8 cellular contexts compared by ENCODE assay signal in the genomic region with DNA sequence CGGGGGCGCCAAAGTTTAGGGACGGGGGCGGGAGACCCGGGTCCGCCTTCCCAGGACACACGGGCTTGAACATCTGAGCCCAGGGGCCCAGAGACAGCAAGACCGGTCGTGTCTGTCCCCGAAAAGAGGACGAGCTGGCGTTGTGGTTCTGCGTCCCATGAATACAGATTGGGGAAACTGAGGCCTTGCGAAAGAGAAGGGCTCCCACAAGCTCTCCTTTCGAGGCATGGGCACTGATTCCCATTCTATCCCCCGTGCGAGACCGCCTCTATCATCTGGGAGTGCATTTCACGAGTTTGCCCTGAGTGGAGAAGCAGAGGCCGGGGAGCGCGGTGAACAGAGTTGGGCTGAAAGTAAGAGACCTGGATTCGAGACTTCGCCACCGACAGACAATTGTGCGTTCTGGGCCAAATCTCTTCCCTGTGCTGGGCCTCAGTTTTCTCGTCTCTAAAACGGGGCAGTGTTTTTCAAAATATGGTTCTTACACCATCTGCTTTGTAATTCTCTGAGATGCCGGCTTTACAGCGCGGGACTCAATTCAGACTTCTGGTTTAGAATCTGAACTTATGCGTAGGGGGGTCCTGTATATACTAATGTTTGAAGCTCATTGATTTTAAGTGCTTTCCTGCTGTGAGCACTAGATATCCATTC. TPM values are rescaled to one million over a fixed set of nuclear protein-coding genes. Genes with fewer than 3 reads are reported as not detected.
A peak's percentile ranks its signal among the peaks of the same experiment; 100 is the strongest.
DNase-seq lines count a peak whose midpoint lies in the region; TF ChIP-seq lines count a peak whose summit lies in the region.

No MANE protein-coding gene starts in this region.

- no peaks in the 10 kb centered on the region for H3K9me3 ChIP-seq in Karpas-422 (ENCODE audit: low read length)

- H3K9ac ChIP-seq in Karpas-422 (ENCODE audit: low read length) = peak overlapping the region; percentile 89

- H3K27ac ChIP-seq in Karpas-422 (ENCODE audit: low read length) = peak overlapping the region; percentile 4; the same call in 1 of the 2 replicates

- no peaks in the 10 kb centered on the region for H3K27me3 ChIP-seq in Karpas-422 (ENCODE audit: low read length)

- H4K20me1 ChIP-seq in Karpas-422 (ENCODE audit: insufficient read depth, low read depth, low read length) = no peaks in the 10 kb centered on the region; the same call in 1 of the 2 replicates

- H2AFZ ChIP-seq in Karpas-422 (ENCODE audit: low read length) = peak overlapping the region; percentile 82; the same call in 1 of the 2 replicates

- TF ChIP-seq CTCF in astrocyte of the cerebellum (IDR thresholded peaks at IDR 0.05; ENCODE audit: low read depth, low read length, missing control alignments) = no peak

- no peaks in the 10 kb centered on the region for H3K36me3 ChIP-seq in Karpas-422 (ENCODE audit: insufficient read depth, low read length)

- H3K9me2 ChIP-seq in Karpas-422 (replicated peaks; ENCODE audit: insufficient read depth, low read length) = no peaks in the 10 kb centered on the region

- H3K4me3 ChIP-seq in Karpas-422 (ENCODE audit: low read length) (peak overlapping the region; percentile 90), astrocyte of the cerebellum (ENCODE audit: low read depth, low read length) (peak overlapping the region; percentile 75)

- in situ Hi-C loops in astrocyte of the cerebellum (cut with HindIII; ENCODE audit: low sequenced_read_pairs) = no loop called here

- H3K79me2 ChIP-seq in Karpas-422 (ENCODE audit: low read length) = peaks cover 41% of the 10 kb centered on the region

- peak; percentile 6 for DNase-seq in stimulated activated CD4-positive, alpha-beta T cell treated with anti-CD3 and anti-CD28 coated beads, Interleukin-12 subunit alpha, Interleukin-12 subunit beta, amount 100 ng/mL, for 4 hours
- no peak for DNase-seq in stimulated activated CD4-positive, alpha-beta T cell treated with anti-CD3 and anti-CD28 coated beads, Interleukin-1b, Interleukin-23, amount 100 ng/mL, for 48 hours
- peak; percentile 60 for DNase-seq in Karpas-422
- no peak for DNase-seq in astrocyte of the cerebellum (ENCODE audit: low read depth)
- peak; percentile 44 for DNase-seq in iris pigment epithelial cell (ENCODE audit: low read depth)
- DNase-seq in stimulated activated CD8-positive, alpha-beta memory T cell treated with anti-CD3 and anti-CD28 coated beads, Interleukin-12 subunit alpha, Interleukin-12 subunit beta, amount 100 ng/mL, for 4 hours (ENCODE audit: low read depth) = peak; percentile 4
- DNase-seq in NCI-H1694 (lab: John Stamatoyannopoulos, UW) = no peak
- DNase-seq in NCI-H526 treated with DMSO at 0.1 percent for 48 hours (lab: John Stamatoyannopoulos, UW) = no peak

- H3K4me1 ChIP-seq in Karpas-422 (ENCODE audit: low read length) = peaks cover 44% of the 10 kb centered on the region

- peak overlapping the region; percentile 80 for H3K4me2 ChIP-seq in Karpas-422 (ENCODE audit: low read depth, low read length, poor library complexity, severe bottlenecking)

RNA-seq across cellular contexts. Expression of a gene that starts 0.5 kb away (rescaled TPM):
- total RNA-seq in Karpas-422 (2014; rRNA removed; shearing (Covaris generic); ENCODE audit: low replicate concordance) = 41.1 and 44.8 TPM in 2 replicates

RNA-seq across cellular contexts. Expression of a gene that starts 20.1 kb away (rescaled TPM):
- not detected in 2 replicates for total RNA-seq in Karpas-422 (2014; rRNA removed; shearing (Covaris generic); ENCODE audit: low replicate concordance)

RNA-seq across cellular contexts. Expression of a gene that starts 37.7 kb away (rescaled TPM):
- total RNA-seq in Karpas-422 (2014; rRNA removed; shearing (Covaris generic); ENCODE audit: low replicate concordance) = 14.4 and 18.3 TPM in 2 replicates

RNA-seq across cellular contexts. Expression of a gene that starts 51.6 kb away (rescaled TPM):
- total RNA-seq in Karpas-422 (2014; rRNA removed; shearing (Covaris generic); ENCODE audit: low replicate concordance) = 35.0 and 35.3 TPM in 2 replicates

RNA-seq across cellular contexts. Expression of a gene that starts 53.1 kb away (rescaled TPM):
- 11.1 and 18.5 TPM in 2 replicates for total RNA-seq in Karpas-422 (2014; rRNA removed; shearing (Covaris generic); ENCODE audit: low replicate concordance)

Comparison
In these comparisons a context has a peak if more than half of its experiments do, and no peak if none do; other contexts are left out.
1. DNase-seq: peak in stimulated activated CD4-positive, alpha-beta T cell treated with anti-CD3 and anti-CD28 coated beads, Interleukin-12 subunit alpha, Interleukin-12 subunit beta, amount 100 ng/mL, for 4 hours (single experiment), Karpas-422 (single experiment), iris pigment epithelial cell (single experiment) and stimulated activated CD8-positive, alpha-beta memory T cell treated with anti-CD3 and anti-CD28 coated beads, Interleukin-12 subunit alpha, Interleukin-12 subunit beta, amount 100 ng/mL, for 4 hours (single experiment); none in stimulated activated CD4-positive, alpha-beta T cell treated with anti-CD3 and anti-CD28 coated beads, Interleukin-1b, Interleukin-23, amount 100 ng/mL, for 48 hours (single experiment), astrocyte of the cerebellum (single experiment), NCI-H1694 (single experiment) and NCI-H526 treated with DMSO at 0.1 percent for 48 hours (single experiment).